ENCODE assay signal across 1 cellular context in the genomic region with DNA sequence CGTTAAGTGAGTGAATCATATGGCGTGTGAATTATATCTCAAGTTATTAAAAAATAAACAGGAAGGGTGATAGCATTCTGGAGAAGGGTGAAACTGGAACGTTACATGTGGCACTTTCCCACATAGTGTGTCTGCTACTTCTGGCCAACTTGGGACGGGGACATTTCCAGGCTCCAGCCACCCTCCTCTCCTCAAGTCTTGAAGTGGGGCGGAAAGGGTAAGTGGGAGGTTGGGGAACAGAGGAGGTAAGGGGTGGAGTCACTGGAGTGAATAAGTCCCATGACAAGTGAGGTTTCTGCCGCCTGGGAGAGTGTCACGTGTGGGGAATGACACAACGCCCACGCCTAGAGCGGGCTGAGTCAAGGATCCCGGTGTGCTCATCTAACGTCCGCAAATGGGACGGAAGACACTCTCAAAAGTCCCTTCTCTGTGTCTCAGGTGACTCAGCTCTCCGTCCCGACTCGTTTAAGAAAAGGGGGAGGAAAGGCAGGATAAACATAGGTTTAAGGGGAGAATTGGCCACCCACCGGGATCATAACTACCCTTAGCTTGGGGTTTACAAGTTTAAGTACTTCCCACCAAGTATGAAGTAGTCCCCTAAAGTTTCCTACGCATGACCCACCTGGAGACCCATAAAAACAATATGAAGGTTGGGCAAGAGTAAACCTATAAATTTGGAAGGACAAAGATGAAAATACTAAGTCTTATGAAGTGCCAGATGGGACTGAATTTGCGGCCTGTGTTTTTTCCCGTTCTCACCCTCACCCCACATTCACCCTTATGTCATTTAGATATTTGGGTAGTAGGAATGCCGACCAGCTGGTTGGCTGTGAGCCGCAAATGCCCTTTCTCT.
TF ChIP-seq lines count a peak whose summit lies in the region.

No MANE protein-coding gene starts in this region.

TF ChIP-seq in HEK293, 187 proteins besides CTCF, POLR2A, EP300 and RAD21 (continued from another document and continues in another):
- TF ChIP-seq EGR2 (tag by site-specific recombination; IDR thresholded peaks at IDR 0.05; ENCODE audit: low read depth) (peak; percentile 93), ZNF610 (tag by site-specific recombination; IDR thresholded peaks at IDR 0.05; ENCODE audit: borderline replicate concordance) (peak; percentile 67; the same call in 1 of the 2 replicates), ZNF707 (tag by site-specific recombination; IDR thresholded peaks at IDR 0.05) (no peak), ZNF48 (tag by site-specific recombination; IDR thresholded peaks at IDR 0.05) (no peak), PRDM1 (tag by site-specific recombination; IDR thresholded peaks at IDR 0.05) (peak; percentile 97), ZNF670 (tag by site-specific recombination; IDR thresholded peaks at IDR 0.05; ENCODE audit: low read depth) (no peak), SCRT1 (tag by site-specific recombination; IDR thresholded peaks at IDR 0.05; ENCODE audit: borderline replicate concordance) (no peak), HOXD13 (CRISPR knock-in tag; IDR thresholded peaks at IDR 0.05; ENCODE audit: borderline replicate concordance) (no peak), SP3 (tag by site-specific recombination; IDR thresholded peaks at IDR 0.05) (peak; percentile 91), YY2 (tag by site-specific recombination; IDR thresholded peaks at IDR 0.05) (no peak), BCL6B (tag by site-specific recombination; IDR thresholded peaks at IDR 0.05) (no peak), ZNF248 (tag by site-specific recombination; IDR thresholded peaks at IDR 0.05) (no peak), KLF10 (tag by site-specific recombination; IDR thresholded peaks at IDR 0.05) (peak; percentile 71), PRDM10 (tag by site-specific recombination; IDR thresholded peaks at IDR 0.05) (peak; percentile 93), ZNF518A (tag by site-specific recombination; conservative IDR thresholded peaks at IDR 0.05; ENCODE audit: low read depth) (0 out of 2 replicates have a peak, but pooled peaks have one; percentile 39), ZNF585B (tag by site-specific recombination; IDR thresholded peaks at IDR 0.05) (no peak), GLI2 (tag by site-specific recombination; IDR thresholded peaks at IDR 0.05; ENCODE audit: borderline replicate concordance, low read depth) (no peak), ZNF626 (tag by site-specific recombination; IDR thresholded peaks at IDR 0.05) (no peak), ZNF530 (tag by site-specific recombination; IDR thresholded peaks at IDR 0.05; ENCODE audit: low read depth) (no peak), ZNF146 (tag by site-specific recombination; IDR thresholded peaks at IDR 0.05) (no peak), ZNF112 (tag by site-specific recombination; IDR thresholded peaks at IDR 0.05) (no peak), RBAK (tag by site-specific recombination; IDR thresholded peaks at IDR 0.05) (no peak), OVOL3 (tag by site-specific recombination; IDR thresholded peaks at IDR 0.05) (no peak), ZBTB7A (tag by site-specific recombination; IDR thresholded peaks at IDR 0.05; ENCODE audit: low read depth) (no peak; the same call in 1 of the 2 replicates), ZNF544 (tag by site-specific recombination; IDR thresholded peaks at IDR 0.05) (no peak), ZNF623 (tag by site-specific recombination; IDR thresholded peaks at IDR 0.05) (no peak; the same call in 1 of the 2 replicates), ZEB2 (tag by site-specific recombination; IDR thresholded peaks at IDR 0.05) (peak; percentile 94), ZNF350 (tag by site-specific recombination; IDR thresholded peaks at IDR 0.05) (no peak), PRDM2 (tag by site-specific recombination; IDR thresholded peaks at IDR 0.05; ENCODE audit: borderline replicate concordance) (no peak), OSR2 (tag by site-specific recombination; IDR thresholded peaks at IDR 0.05) (no peak)
- TF ChIP-seq, protein P1, sequence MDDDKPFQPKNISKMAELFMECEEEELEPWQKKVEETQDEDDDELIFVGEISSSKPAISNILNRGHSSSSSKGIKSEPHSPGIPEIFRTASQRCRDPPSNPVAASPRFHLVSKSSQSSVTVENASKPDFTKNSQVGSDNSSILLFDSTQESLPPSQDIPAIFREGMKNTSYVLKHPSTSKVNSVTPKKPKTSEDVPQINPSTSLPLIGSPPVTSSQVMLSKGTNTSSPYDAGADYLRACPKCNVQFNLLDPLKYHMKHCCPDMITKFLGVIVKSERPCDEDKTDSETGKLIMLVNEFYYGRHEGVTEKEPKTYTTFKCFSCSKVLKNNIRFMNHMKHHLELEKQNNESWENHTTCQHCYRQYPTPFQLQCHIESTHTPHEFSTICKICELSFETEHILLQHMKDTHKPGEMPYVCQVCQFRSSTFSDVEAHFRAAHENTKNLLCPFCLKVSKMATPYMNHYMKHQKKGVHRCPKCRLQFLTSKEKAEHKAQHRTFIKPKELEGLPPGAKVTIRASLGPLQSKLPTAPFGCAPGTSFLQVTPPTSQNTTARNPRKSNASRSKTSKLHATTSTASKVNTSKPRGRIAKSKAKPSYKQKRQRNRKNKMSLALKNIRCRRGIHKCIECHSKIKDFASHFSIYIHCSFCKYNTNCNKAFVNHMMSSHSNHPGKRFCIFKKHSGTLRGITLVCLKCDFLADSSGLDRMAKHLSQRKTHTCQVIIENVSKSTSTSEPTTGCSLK (tag by site-specific recombination; IDR thresholded peaks at IDR 0.05), result no peak
- TF ChIP-seq, protein P2, sequence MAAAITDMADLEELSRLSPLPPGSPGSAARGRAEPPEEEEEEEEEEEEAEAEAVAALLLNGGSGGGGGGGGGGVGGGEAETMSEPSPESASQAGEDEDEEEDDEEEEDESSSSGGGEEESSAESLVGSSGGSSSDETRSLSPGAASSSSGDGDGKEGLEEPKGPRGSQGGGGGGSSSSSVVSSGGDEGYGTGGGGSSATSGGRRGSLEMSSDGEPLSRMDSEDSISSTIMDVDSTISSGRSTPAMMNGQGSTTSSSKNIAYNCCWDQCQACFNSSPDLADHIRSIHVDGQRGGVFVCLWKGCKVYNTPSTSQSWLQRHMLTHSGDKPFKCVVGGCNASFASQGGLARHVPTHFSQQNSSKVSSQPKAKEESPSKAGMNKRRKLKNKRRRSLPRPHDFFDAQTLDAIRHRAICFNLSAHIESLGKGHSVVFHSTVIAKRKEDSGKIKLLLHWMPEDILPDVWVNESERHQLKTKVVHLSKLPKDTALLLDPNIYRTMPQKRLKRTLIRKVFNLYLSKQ (tag by site-specific recombination; IDR thresholded peaks at IDR 0.05; ENCODE audit: borderline replicate concordance), result no peak
